ENCODE assay signal across 8 cellular contexts in genomic region chr10:63630085-63630927, GRCh38.
DNase-seq lines count a peak whose midpoint lies in the region; ATAC-seq and TF ChIP-seq lines count a peak whose summit lies in the region.

No MANE protein-coding gene starts in this region.

- no peaks in the 10 kb centered on the region for H3K27me3 ChIP-seq in lung (ENCODE audit: control insufficient read depth, insufficient read depth)

- peaks cover 3 to 6% of the 10 kb centered on the region in 2 donors for H3K4me1 ChIP-seq in lung (ENCODE audit: control insufficient read depth in 2 of 2, insufficient read depth in 2 of 2, low read length in 2 of 2)

- H3K4me3 ChIP-seq in lung = peak overlapping the region; percentile 36

- H3K36me3 Mint-ChIP-seq in activated CD4-positive, alpha-beta memory T cell treated with anti-CD3 and anti-CD28 coated beads, Interleukin-2, amount 10 ng/mL, durations not matched to agents 7 days and 5 days (ENCODE audit: low read depth) = no peaks in the 10 kb centered on the region

- peak overlapping the region; percentile 81 for H3K27ac Mint-ChIP-seq in activated CD4-positive, alpha-beta memory T cell treated with anti-CD3 and anti-CD28 coated beads, Interleukin-2, amount 10 ng/mL, durations not matched to agents 7 days and 5 days

- peak overlapping the region; percentile 83 for H3K4me3 Mint-ChIP-seq in activated CD4-positive, alpha-beta memory T cell treated with anti-CD3 and anti-CD28 coated beads, Interleukin-2, amount 10 ng/mL, durations not matched to agents 7 days and 5 days

- TF ChIP-seq CTCF in C4-2B (conservative IDR thresholded peaks at IDR 0.05) = no peak
- TF ChIP-seq CTCF in lung (IDR thresholded peaks at IDR 0.05; ENCODE audit: control extremely low read depth, extremely low read depth) = no peak

- WGBS in lung, 2 donors = 0% methylated on average over 47 to 69 of the region's 69 CpGs

- peaks cover 11% of the 10 kb centered on the region for H3K27me3 Mint-ChIP-seq in activated CD4-positive, alpha-beta memory T cell treated with anti-CD3 and anti-CD28 coated beads, Interleukin-2, amount 10 ng/mL, durations not matched to agents 7 days and 5 days

- CTCF ChIA-PET in activated CD4-positive, alpha-beta memory T cell treated with anti-CD3 and anti-CD28 coated beads, Interleukin-2, amount 10 ng/mL, durations not matched to agents 7 days and 5 days (lab: Charles Lee) = interaction anchor here (0.5 to 5.6 kb wide), 24 partner anchors 9 to 472 kb away, joined by 3 to 86 read pairs (median 5); partner anchors contain the start of gene JMJD1C

- POLR2A ChIA-PET in activated CD4-positive, alpha-beta memory T cell treated with anti-CD3 and anti-CD28 coated beads, Interleukin-2, amount 10 ng/mL, durations not matched to agents 7 days and 5 days (lab: Charles Lee) = interaction anchor here (0.8 to 4.5 kb wide), 15 partner anchors 9 to 497 kb away, joined by 3 to 38 read pairs (median 6); partner anchors contain the start of genes NRBF2 and REEP3

- no peaks in the 10 kb centered on the region for H3K9me3 ChIP-seq in lung (ENCODE audit: control insufficient read depth in 2 of 2, insufficient read depth in 1 of 2, low read length in 1 of 2)

- ATAC-seq in GM19324 (IDR thresholded peaks at IDR 0.05; ENCODE audit: low FRiP score, unreplicated experiment) (peak; percentile 63), HG03457 (IDR thresholded peaks at IDR 0.05; ENCODE audit: unreplicated experiment) (peak; percentile 47), lung (ENCODE audit: insufficient read depth, low FRiP score) (peak; percentile 75)

- H3K4me1 Mint-ChIP-seq in activated CD4-positive, alpha-beta memory T cell treated with anti-CD3 and anti-CD28 coated beads, Interleukin-2, amount 10 ng/mL, durations not matched to agents 7 days and 5 days = peaks cover 50% of the 10 kb centered on the region

- peak overlapping the region; percentile 95 for H3K27ac ChIP-seq in C4-2B
- H3K27ac ChIP-seq in lung (ENCODE audit: low read depth in 1 of 2, low read length in 1 of 2) = peak overlapping the region; percentile 96 to 99

- no peaks in the 10 kb centered on the region for H3K9me3 Mint-ChIP-seq in activated CD4-positive, alpha-beta memory T cell treated with anti-CD3 and anti-CD28 coated beads, Interleukin-2, amount 10 ng/mL, durations not matched to agents 7 days and 5 days

- DNase-seq in NCI-H69 (lab: John Stamatoyannopoulos, UW) (peak; percentile 95), ecto neural progenitor cell (ENCODE audit: low spot score) (peak; percentile 91), lung (ENCODE audit: low spot score) (peak; percentile 89)
- peak; percentile 84 for DNase-seq in activated CD4-positive, alpha-beta memory T cell treated with anti-CD3 and anti-CD28 coated beads, Interleukin-2, amount 10 ng/mL, durations not matched to agents 7 days and 5 days
- peak; percentile 49 to 63 (median 57) for DNase-seq in stimulated activated CD4-positive, alpha-beta T cell treated with anti-CD3 and anti-CD28 coated beads, TNF-alpha, amount 100 ng/mL, for 1 hour (ENCODE audit: low read depth in 3 of 3, low spot score in 1 of 3)

- no peaks in the 10 kb centered on the region for H3K36me3 ChIP-seq in lung (ENCODE audit: control insufficient read depth in 2 of 2, insufficient read depth in 2 of 2, low read length in 2 of 2)

Comparison
In these comparisons a context has a peak if more than half of its experiments do, and no peak if none do; other contexts are left out.
1. Peak in every context shown above with its lines: DNase-seq, ATAC-seq, H3K4me3 ChIP-seq and H3K27ac ChIP-seq.